ENCODE assay signal across 1 cellular context in the genomic region with DNA sequence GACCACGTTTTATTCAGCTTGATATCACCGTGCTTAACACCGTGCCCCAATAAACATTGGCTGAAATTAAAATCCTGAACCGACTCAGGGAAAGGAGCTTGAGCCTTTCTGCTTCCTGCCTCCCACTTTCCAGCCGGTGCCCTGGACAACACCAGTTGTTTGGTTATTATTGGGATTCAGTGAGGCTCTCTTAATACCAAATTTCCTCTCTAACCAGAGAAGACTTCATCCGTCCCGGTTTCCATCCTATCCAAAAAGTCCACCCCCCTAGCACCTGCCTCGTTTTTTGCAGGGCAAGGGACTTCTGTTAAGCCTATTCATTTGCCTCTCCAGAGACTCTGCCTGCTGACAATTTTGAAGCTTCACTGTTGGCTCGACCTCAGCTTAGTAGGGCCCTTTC.
TF ChIP-seq lines count a peak whose summit lies in the region.

No MANE protein-coding gene starts in this region.

TF ChIP-seq in HepG2, 621 proteins besides CTCF, POLR2A, EP300 and RAD21 (continued from another document):
- TF ChIP-seq, protein P1, sequence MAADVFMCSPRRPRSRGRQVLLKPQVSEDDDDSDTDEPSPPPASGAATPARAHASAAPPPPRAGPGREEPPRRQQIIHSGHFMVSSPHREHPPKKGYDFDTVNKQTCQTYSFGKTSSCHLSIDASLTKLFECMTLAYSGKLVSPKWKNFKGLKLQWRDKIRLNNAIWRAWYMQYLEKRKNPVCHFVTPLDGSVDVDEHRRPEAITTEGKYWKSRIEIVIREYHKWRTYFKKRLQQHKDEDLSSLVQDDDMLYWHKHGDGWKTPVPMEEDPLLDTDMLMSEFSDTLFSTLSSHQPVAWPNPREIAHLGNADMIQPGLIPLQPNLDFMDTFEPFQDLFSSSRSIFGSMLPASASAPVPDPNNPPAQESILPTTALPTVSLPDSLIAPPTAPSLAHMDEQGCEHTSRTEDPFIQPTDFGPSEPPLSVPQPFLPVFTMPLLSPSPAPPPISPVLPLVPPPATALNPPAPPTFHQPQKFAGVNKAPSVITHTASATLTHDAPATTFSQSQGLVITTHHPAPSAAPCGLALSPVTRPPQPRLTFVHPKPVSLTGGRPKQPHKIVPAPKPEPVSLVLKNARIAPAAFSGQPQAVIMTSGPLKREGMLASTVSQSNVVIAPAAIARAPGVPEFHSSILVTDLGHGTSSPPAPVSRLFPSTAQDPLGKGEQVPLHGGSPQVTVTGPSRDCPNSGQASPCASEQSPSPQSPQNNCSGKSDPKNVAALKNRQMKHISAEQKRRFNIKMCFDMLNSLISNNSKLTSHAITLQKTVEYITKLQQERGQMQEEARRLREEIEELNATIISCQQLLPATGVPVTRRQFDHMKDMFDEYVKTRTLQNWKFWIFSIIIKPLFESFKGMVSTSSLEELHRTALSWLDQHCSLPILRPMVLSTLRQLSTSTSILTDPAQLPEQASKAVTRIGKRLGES (CRISPR knock-in tag; IDR thresholded peaks at IDR 0.05; ENCODE audit: borderline replicate concordance) = no peak
- TF ChIP-seq SIN3B (IDR thresholded peaks at IDR 0.05; ENCODE audit: low read length) (no peak), JUN (CRISPR knock-in tag; IDR thresholded peaks at IDR 0.05) (no peak)
